1 cellular context compared by ENCODE assay signal in genomic region chr11:114563077-114563476, GRCh38.
TF ChIP-seq lines count a peak whose summit lies in the region.

No MANE protein-coding gene starts in this region.

TF ChIP-seq in HEK293, 187 proteins besides CTCF, POLR2A, EP300 and RAD21 (continued from another document):
- TF ChIP-seq PRDM10 (tag by site-specific recombination; IDR thresholded peaks at IDR 0.05), result 0 out of 2 replicates have a peak, but pooled peaks have one; percentile 13
- no peak for TF ChIP-seq GLIS2 (tag by site-specific recombination; IDR thresholded peaks at IDR 0.05)
- no peak for TF ChIP-seq ZNF707 (tag by site-specific recombination; IDR thresholded peaks at IDR 0.05)
- no peak for TF ChIP-seq ZBTB48 (tag by site-specific recombination; IDR thresholded peaks at IDR 0.05)
- TF ChIP-seq ZNF184 (tag by site-specific recombination; IDR thresholded peaks at IDR 0.05), result peak; percentile 34; the same call in 1 of the 2 replicates
- TF ChIP-seq ZXDB (tag by site-specific recombination; IDR thresholded peaks at IDR 0.05), result 0 out of 2 replicates have a peak, but pooled peaks have one; percentile 37
